In the genomic region with DNA sequence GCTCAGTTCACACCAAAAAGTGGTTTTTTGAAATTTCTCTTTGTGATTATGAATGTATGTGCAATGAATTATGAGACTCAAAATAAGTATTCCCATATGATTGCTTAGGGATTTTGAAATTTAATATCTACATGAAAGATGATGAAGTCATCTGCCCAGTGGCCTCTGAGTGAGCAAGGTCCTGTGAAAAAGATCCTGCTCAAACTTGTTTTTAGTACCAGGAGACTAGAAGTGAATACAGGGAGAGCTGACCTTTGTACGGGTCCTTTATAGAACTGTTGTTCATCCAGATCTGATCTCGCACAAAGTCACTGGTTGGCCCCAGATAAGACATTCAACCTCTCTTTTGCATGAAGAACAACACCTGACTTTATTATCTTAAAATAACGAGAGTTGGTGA, we compare ENCODE assay signal across 14 cellular contexts.
"Had no signal": no experiment of that assay in that cellular context is flagged by ENCODE, and none has a peak within 500 bp of the region (broad histone marks: within the 10 kb centered on the region; RNA-seq: fewer than 3 reads in every experiment).

No MANE protein-coding gene starts in this region.

- DNase-seq: activated CD4-positive, alpha-beta memory T cell treated with anti-CD3 and anti-CD28 coated beads for 36 hours; activated CD4-positive, CD25-positive, alpha-beta regulatory T cell treated with anti-CD3 and anti-CD28 coated beads, Interleukin-2, amount 50 U/mL, for 72 hours; activated gamma-delta T cell; activated naive CD8-positive, alpha-beta T cell treated with anti-CD3 and anti-CD28 coated beads for 36 hours; activated T-cell treated with anti-CD3 and anti-CD28 coated beads, Interleukin-2, amount 50 U/mL, for 48 hours; brain microvascular endothelial cell; lower lobe of right lung; nephron progenitor cell; stimulated activated CD4-positive, alpha-beta T cell treated with anti-CD3 and anti-CD28 coated beads, Interleukin-2, amount 100 ng/mL, for 48 hours; stimulated activated naive CD4-positive, alpha-beta T cell treated with Interleukin-2 at 50 U/mL for 16 hours; T-helper 9 cell had no signal

- H3K36me3 Mint-ChIP-seq: activated naive CD8-positive, alpha-beta T cell treated with anti-CD3 and anti-CD28 coated beads for 36 hours had no signal

- H3K9me3 ChIP-seq: lower lobe of right lung, testis had no signal

- H3K27ac ChIP-seq: brain microvascular endothelial cell, lower lobe of right lung, testis had no signal

- H3K27ac Mint-ChIP-seq: activated CD4-positive, alpha-beta memory T cell treated with anti-CD3 and anti-CD28 coated beads for 36 hours; activated naive CD8-positive, alpha-beta T cell treated with anti-CD3 and anti-CD28 coated beads for 36 hours; nephron progenitor cell had no signal

- H3K4me3 Mint-ChIP-seq: activated CD4-positive, alpha-beta memory T cell treated with anti-CD3 and anti-CD28 coated beads for 36 hours; activated naive CD8-positive, alpha-beta T cell treated with anti-CD3 and anti-CD28 coated beads for 36 hours; nephron progenitor cell had no signal

- H3K36me3 ChIP-seq: brain microvascular endothelial cell, lower lobe of right lung, sigmoid colon had no signal

- H3K4me3 ChIP-seq: dorsolateral prefrontal cortex, lower lobe of right lung, sigmoid colon, testis had no signal

- H3K4me1 ChIP-seq: lower lobe of right lung had no signal

- H3K27me3 ChIP-seq: brain microvascular endothelial cell, sigmoid colon, testis had no signal

- H3K4me1 Mint-ChIP-seq: activated naive CD8-positive, alpha-beta T cell treated with anti-CD3 and anti-CD28 coated beads for 36 hours had no signal
